Comparison of ENCODE assay signal across 25 cellular contexts in the genomic region with DNA sequence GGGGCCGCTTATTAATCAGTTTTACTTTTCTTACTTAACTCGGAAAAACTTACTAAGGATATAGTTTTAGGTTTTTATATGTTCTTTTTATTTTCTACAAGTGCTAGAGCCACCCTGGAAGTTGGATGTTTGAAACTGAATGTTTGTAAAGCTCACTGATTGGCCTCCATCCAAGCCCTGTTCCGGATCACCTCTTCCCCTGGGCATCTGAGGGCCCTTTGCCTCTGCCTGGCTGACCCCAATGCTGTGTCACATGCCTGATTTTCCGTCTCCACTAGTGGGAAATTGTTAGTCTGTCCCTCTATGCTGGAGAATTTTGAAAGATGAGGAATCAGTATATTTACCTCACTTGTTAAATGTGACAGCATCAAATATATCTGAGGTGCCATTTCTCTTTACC.
"Had no signal": no experiment of that assay in that cellular context is flagged by ENCODE, and none has a peak within 500 bp of the region (broad histone marks: within the 10 kb centered on the region; RNA-seq: fewer than 3 reads in every experiment).

No MANE protein-coding gene starts in this region.

- H3K9me3 ChIP-seq: ascending aorta, body of pancreas had no signal

- H3K27me3 ChIP-seq: ascending aorta, body of pancreas had no signal

- H3K4me1 ChIP-seq: ascending aorta, body of pancreas had no signal

- H3K27ac ChIP-seq: ascending aorta, body of pancreas, KMS-11 had no signal

- H3K9me3 Mint-ChIP-seq: activated B cell treated with CpG ODN at 0.5 μM for 24 hours; activated CD4-positive, alpha-beta memory T cell treated with anti-CD3 and anti-CD28 coated beads for 36 hours; activated CD4-positive, alpha-beta T cell treated with anti-CD3 and anti-CD28 coated beads, Interleukin-2, amount 10 ng/mL, durations not matched to agents 7 days and 5 days; activated naive CD4-positive, alpha-beta T cell treated with anti-CD3 and anti-CD28 coated beads, Interleukin-2, amount 50 U/mL, for 72 hours; activated naive CD8-positive, alpha-beta T cell treated with anti-CD3 and anti-CD28 coated beads, Interleukin-2, amount 50 U/mL, for 24 hours; activated T-cell treated with anti-CD3 and anti-CD28 coated beads, Interleukin-2, amount 50 U/mL, for 4 hours had no signal

- H3K4me3 Mint-ChIP-seq: activated B cell treated with CpG ODN at 0.5 μM for 24 hours; activated CD4-positive, alpha-beta memory T cell treated with anti-CD3 and anti-CD28 coated beads for 36 hours; activated CD4-positive, alpha-beta T cell treated with anti-CD3 and anti-CD28 coated beads, Interleukin-2, amount 10 ng/mL, durations not matched to agents 7 days and 5 days; activated naive CD8-positive, alpha-beta T cell treated with anti-CD3 and anti-CD28 coated beads, Interleukin-2, amount 50 U/mL, for 24 hours; activated T-cell treated with anti-CD3 and anti-CD28 coated beads, Interleukin-2, amount 50 U/mL, for 4 hours; T-helper 17 cell had no signal

- H3K4me1 Mint-ChIP-seq: activated B cell treated with CpG ODN at 0.5 μM for 24 hours; activated CD4-positive, alpha-beta T cell treated with anti-CD3 and anti-CD28 coated beads, Interleukin-2, amount 10 ng/mL, durations not matched to agents 7 days and 5 days; activated naive CD8-positive, alpha-beta T cell treated with anti-CD3 and anti-CD28 coated beads, Interleukin-2, amount 50 U/mL, for 24 hours; T-helper 17 cell had no signal

- H3K36me3 ChIP-seq: ascending aorta had no signal

- H3K27me3 Mint-ChIP-seq: activated B cell treated with CpG ODN at 0.5 μM for 24 hours; activated CD4-positive, alpha-beta memory T cell treated with anti-CD3 and anti-CD28 coated beads for 36 hours; activated naive CD8-positive, alpha-beta T cell treated with anti-CD3 and anti-CD28 coated beads, Interleukin-2, amount 50 U/mL, for 24 hours had no signal

- H3K36me3 Mint-ChIP-seq: activated CD4-positive, alpha-beta memory T cell treated with anti-CD3 and anti-CD28 coated beads for 36 hours; activated naive CD4-positive, alpha-beta T cell treated with anti-CD3 and anti-CD28 coated beads, Interleukin-2, amount 50 U/mL, for 72 hours had no signal

- ATAC-seq: activated naive CD4-positive, alpha-beta T cell treated with anti-CD3 and anti-CD28 coated beads, Interleukin-2, amount 50 U/mL, for 72 hours; activated naive CD8-positive, alpha-beta T cell treated with anti-CD3 and anti-CD28 coated beads, Interleukin-2, amount 50 U/mL, for 24 hours; activated T-cell treated with anti-CD3 and anti-CD28 coated beads, Interleukin-2, amount 50 U/mL, for 4 hours; body of pancreas; T-helper 17 cell had no signal

- H3K27ac Mint-ChIP-seq: activated B cell treated with CpG ODN at 0.5 μM for 24 hours; activated CD4-positive, alpha-beta memory T cell treated with anti-CD3 and anti-CD28 coated beads for 36 hours; activated CD4-positive, alpha-beta T cell treated with anti-CD3 and anti-CD28 coated beads, Interleukin-2, amount 10 ng/mL, durations not matched to agents 7 days and 5 days; activated naive CD4-positive, alpha-beta T cell treated with anti-CD3 and anti-CD28 coated beads, Interleukin-2, amount 50 U/mL, for 72 hours; activated naive CD8-positive, alpha-beta T cell treated with anti-CD3 and anti-CD28 coated beads, Interleukin-2, amount 50 U/mL, for 24 hours; T-helper 17 cell had no signal

- DNase-seq: activated B cell treated with CpG ODN at 0.5 μM for 24 hours; activated CD4-positive, alpha-beta memory T cell treated with anti-CD3 and anti-CD28 coated beads for 36 hours; activated CD4-positive, alpha-beta T cell treated with anti-CD3 and anti-CD28 coated beads for 1 hour; activated CD4-positive, alpha-beta T cell treated with anti-CD3 and anti-CD28 coated beads, Interleukin-2, amount 10 ng/mL, durations not matched to agents 7 days and 5 days; activated CD8-positive, alpha-beta memory T cell treated with anti-CD3 and anti-CD28 coated beads for 24 hours; activated effector memory CD4-positive, alpha-beta T cell treated with anti-CD3 and anti-CD28 coated beads, Interleukin-2, amount 50 U/mL, for 16 hours; activated naive CD4-positive, alpha-beta T cell treated with Interleukin-2 at 50 U/mL for 16 hours; activated naive CD8-positive, alpha-beta T cell treated with anti-CD3 and anti-CD28 coated beads, Interleukin-2, amount 50 U/mL, for 24 hours; activated T-cell treated with anti-CD3 and anti-CD28 coated beads, Interleukin-2, amount 50 U/mL, for 4 hours; amniotic stem cell; body of pancreas; NCI-H1092; NCI-H1417; NCI-H1930; NCI-H2107; NCI-H2171 treated with DMSO at 0.1 percent for 48 hours; NCI-H226; NCI-H510A; NCI-H526 treated with DMSO at 0.1 percent for 48 hours; SIG-M5; T-helper 17 cell; T-helper 9 cell had no signal

- H3K4me3 ChIP-seq: ascending aorta, body of pancreas had no signal
